In the genomic region with DNA sequence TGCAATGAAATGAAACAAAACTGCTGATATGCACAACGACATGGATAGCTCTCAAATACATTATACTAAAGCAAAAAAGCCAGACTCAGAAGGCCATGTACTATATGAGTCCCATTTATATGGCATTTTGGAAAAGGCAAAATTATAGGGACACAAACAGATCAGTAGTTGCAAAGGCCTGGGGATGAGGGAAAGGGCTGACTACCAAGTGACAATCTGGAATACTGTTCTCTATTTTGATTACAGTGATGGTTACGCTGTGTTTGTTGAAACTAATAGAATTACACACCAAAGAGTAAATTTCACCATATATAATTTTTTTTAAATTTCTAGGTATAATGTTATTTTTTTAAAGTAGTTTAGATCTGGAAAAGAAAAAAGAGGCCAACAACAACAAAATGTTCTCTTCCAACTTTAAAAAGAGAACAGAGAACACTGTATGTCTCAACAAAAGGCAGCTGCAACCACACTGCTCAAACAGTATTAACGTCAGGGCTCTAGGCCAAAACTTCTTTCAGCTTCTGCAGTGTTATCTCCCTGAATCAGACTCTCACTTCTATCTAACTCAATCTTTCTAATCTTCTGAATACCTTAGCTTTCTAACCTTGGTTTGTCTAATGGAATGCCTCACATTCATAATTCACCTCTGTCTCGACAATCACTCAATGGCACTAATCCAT, we compare ENCODE assay signal across 8 cellular contexts.
A peak's percentile ranks its signal among the peaks of the same experiment; 100 is the strongest.
DNase-seq lines count a peak whose midpoint lies in the region; ATAC-seq and TF ChIP-seq lines count a peak whose summit lies in the region.

No MANE protein-coding gene starts in this region.

- H3K4ac ChIP-seq in mesenchymal stem cell (ENCODE audit: low read depth in 1 of 2, low read length in 2 of 2) = no peak overlapping the region

- H3K4me3 ChIP-seq in AG10803 (ENCODE audit: low read length) (no peak overlapping the region), mesenchymal stem cell (ENCODE audit: insufficient read depth in 1 of 2, low read depth in 1 of 2, low read length in 2 of 2) (peak overlapping the region in 1 of 2 experiments; percentile 22), OCI-LY7 (ENCODE audit: low read depth, low read length, poor library complexity, severe bottlenecking) (no peak overlapping the region)

- H3K27me3 ChIP-seq in mesenchymal stem cell (ENCODE audit: control insufficient read depth in 1 of 2, insufficient read depth in 1 of 2, low read length in 2 of 2) = no peaks in the 10 kb centered on the region

- H3K79me2 ChIP-seq in OCI-LY7 (ENCODE audit: insufficient read depth, low read depth, low read length) = peaks cover 37% of the 10 kb centered on the region; the same call in 1 of the 2 replicates

- no peak overlapping the region for H2BK12ac ChIP-seq in mesenchymal stem cell (ENCODE audit: low read length in 2 of 2)

- peaks cover 11% of the 10 kb centered on the region; the same call in 1 of the 2 replicates for H4K20me1 ChIP-seq in OCI-LY7 (ENCODE audit: insufficient read depth, low read length)

- H3K79me1 ChIP-seq in mesenchymal stem cell (replicated peaks; ENCODE audit: low read length, poor library complexity, severe bottlenecking) = peaks cover 16% of the 10 kb centered on the region

- intact Hi-C loops in OCI-LY7 (cut with micrococcal nuclease; ENCODE audit: unreplicated experiment) = no loop called here

- H4K91ac ChIP-seq in mesenchymal stem cell (ENCODE audit: low read length) = no peak overlapping the region

- CTCF ChIA-PET in OCI-LY7 (lab: Charles Lee; ENCODE audit: unreplicated experiment) = no interaction called here

- H3K23ac ChIP-seq in mesenchymal stem cell (ENCODE audit: low read length in 2 of 2) = no peak overlapping the region

- no peak overlapping the region for H4K8ac ChIP-seq in mesenchymal stem cell (ENCODE audit: low read length)

- H3K18ac ChIP-seq in mesenchymal stem cell (ENCODE audit: low read depth in 1 of 2, low read length in 2 of 2) = no peak overlapping the region

- DNase-seq in AG10803 (ENCODE audit: low read depth) = peak; percentile 44
- DNase-seq in astrocyte of the hippocampus (ENCODE audit: low read depth, low spot score) = peak; percentile 75
- DNase-seq in mesenchymal stem cell = peak; percentile 61
- DNase-seq in G401 (ENCODE audit: low spot score) = no peak
- DNase-seq in HT-29 (ENCODE audit: low spot score) = no peak
- no peak for DNase-seq in OCI-LY7 (ENCODE audit: low spot score)

- H2BK120ac ChIP-seq in mesenchymal stem cell (ENCODE audit: low read depth, low read length) = no peak overlapping the region

- H3K36me3 ChIP-seq in mesenchymal stem cell (ENCODE audit: control insufficient read depth in 1 of 2, insufficient read depth in 2 of 2, low read depth in 1 of 2, low read length in 2 of 2) = peaks cover 3 to 24% of the 10 kb centered on the region in 2 experiments
- peaks cover 48% of the 10 kb centered on the region for H3K36me3 ChIP-seq in OCI-LY7 (ENCODE audit: insufficient read depth, low read length)

- H3K4me1 ChIP-seq in mesenchymal stem cell (ENCODE audit: control insufficient read depth, insufficient read depth, low read depth, low read length) (no peaks in the 10 kb centered on the region), OCI-LY7 (ENCODE audit: insufficient read depth, low read length, poor library complexity, severe bottlenecking) (peaks cover 14% of the 10 kb centered on the region)

- H2AK5ac ChIP-seq in mesenchymal stem cell (ENCODE audit: low read length, severe bottlenecking) = no peak overlapping the region

- TF ChIP-seq CTCF in AG10803 (conservative IDR thresholded peaks at IDR 0.05; ENCODE audit: low read length) (no peak), OCI-LY7 (conservative IDR thresholded peaks at IDR 0.05; ENCODE audit: low read length) (no peak)

- POLR2A ChIA-PET in OCI-LY7 (lab: Charles Lee) = no interaction called here

- no peak overlapping the region for H2BK15ac ChIP-seq in mesenchymal stem cell (ENCODE audit: low read depth, poor library complexity, severe bottlenecking)

- H2BK5ac ChIP-seq in mesenchymal stem cell (ENCODE audit: low read depth, low read length, poor library complexity, severe bottlenecking) = no peak overlapping the region

- H3K9me3 ChIP-seq in mesenchymal stem cell (ENCODE audit: control insufficient read depth, low read length) (no peaks in the 10 kb centered on the region), OCI-LY7 (ENCODE audit: low read length) (no peaks in the 10 kb centered on the region)

- no peaks in the 10 kb centered on the region for H3K9me2 ChIP-seq in OCI-LY7 (ENCODE audit: insufficient read depth, low read length)

- in situ Hi-C loops in G401 (cut with HindIII; ENCODE audit: low sequenced_read_pairs) = no loop called here

- H3K9ac ChIP-seq in mesenchymal stem cell (ENCODE audit: low read length) = peak overlapping the region; percentile 10

- WGBS in mesenchymal stem cell = 59% methylated on average over 2 of the region's 4 CpGs

- peak; percentile 67 for ATAC-seq in HG02642 (IDR thresholded peaks at IDR 0.05; ENCODE audit: poor library complexity, unreplicated experiment)
- no peak for ATAC-seq in HG03469 (IDR thresholded peaks at IDR 0.05; ENCODE audit: unreplicated experiment)

- H2AFZ ChIP-seq in mesenchymal stem cell (ENCODE audit: low read depth, low read length) (no peak overlapping the region), OCI-LY7 (ENCODE audit: low read length) (no peak overlapping the region)

- H3K14ac ChIP-seq in mesenchymal stem cell (ENCODE audit: low read length in 2 of 2) = no peak overlapping the region

- H3K4me2 ChIP-seq in mesenchymal stem cell (ENCODE audit: low read length, poor library complexity, severe bottlenecking) (no peak overlapping the region), OCI-LY7 (ENCODE audit: low read length) (no peak overlapping the region)

- H3K27ac ChIP-seq in mesenchymal stem cell (ENCODE audit: low read length, poor library complexity, severe bottlenecking) = no peak overlapping the region
- H3K27ac ChIP-seq in OCI-LY7 (ENCODE audit: low read depth, low read length, poor library complexity, severe bottlenecking) = no peak overlapping the region

- no TSS peak for BruUV-seq in OCI-LY7 (replicated peaks; lab: Mats Ljungman, UMichigan)

Comparison
In these comparisons a context has a peak if more than half of its experiments do, and no peak if none do; other contexts are left out.
1. DNase-seq: peak in AG10803 (single experiment), astrocyte of the hippocampus (single experiment) and mesenchymal stem cell (single experiment); none in G401 (single experiment), HT-29 (single experiment) and OCI-LY7 (single experiment).